1 cellular context compared by ENCODE assay signal in genomic region chr17:75731716-75732498, GRCh38.
TF ChIP-seq lines count a peak whose summit lies in the region.

No MANE protein-coding gene starts in this region.

TF ChIP-seq in HepG2, 621 proteins besides CTCF, POLR2A, EP300 and RAD21:
- TF ChIP-seq RFX3 (CRISPR knock-in tag; IDR thresholded peaks at IDR 0.05): no peak
- TF ChIP-seq TSC22D2 (CRISPR knock-in tag; IDR thresholded peaks at IDR 0.05; ENCODE audit: borderline replicate concordance): no peak
- no peak for TF ChIP-seq ZNF468 (CRISPR knock-in tag; IDR thresholded peaks at IDR 0.05)
- TF ChIP-seq ZFP90 (CRISPR knock-in tag; IDR thresholded peaks at IDR 0.05; ENCODE audit: borderline replicate concordance): no peak
- no peak for TF ChIP-seq PHF8 (CRISPR knock-in tag; IDR thresholded peaks at IDR 0.05)
- TF ChIP-seq MNT (IDR thresholded peaks at IDR 0.05): 0 out of 2 replicates have a peak, but pooled peaks have one; percentile 5
- TF ChIP-seq ZSCAN12 (CRISPR knock-in tag; IDR thresholded peaks at IDR 0.05): no peak
- peak; percentile 38 for TF ChIP-seq ZEB1 (IDR thresholded peaks at IDR 0.05; ENCODE audit: insufficient replicate concordance, low read depth)
